In the genomic region with DNA sequence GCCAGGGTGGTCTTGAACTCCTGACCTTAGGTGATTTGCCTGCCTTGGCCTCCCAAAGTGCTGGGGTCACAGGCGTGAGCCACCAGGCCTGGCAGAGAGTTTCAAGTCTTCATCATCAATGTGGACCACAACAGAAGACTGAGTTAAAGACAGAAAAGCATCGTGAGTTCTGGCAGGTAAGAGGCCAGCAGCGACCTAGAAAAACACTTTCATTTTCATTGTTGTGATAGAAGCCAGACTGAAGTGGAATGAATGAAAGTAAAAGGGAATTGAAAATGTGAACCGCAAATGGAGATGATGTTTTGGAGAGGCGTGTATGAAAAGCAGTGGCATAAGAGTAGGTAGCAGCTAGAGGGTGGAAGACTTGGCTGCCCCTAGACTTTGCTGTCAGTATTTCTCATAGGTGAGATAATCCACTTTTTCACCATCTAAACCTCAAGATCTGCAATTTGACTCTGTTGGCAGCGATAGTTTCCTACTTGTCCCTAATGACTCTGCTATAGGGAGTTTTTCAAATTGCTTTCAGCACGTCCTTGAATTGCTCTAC, we compare ENCODE assay signal across 1 cellular context.
TF ChIP-seq lines count a peak whose summit lies in the region.

No MANE protein-coding gene starts in this region.

TF ChIP-seq in HepG2, 621 proteins besides CTCF, POLR2A, EP300 and RAD21 (continued from another document):
- TF ChIP-seq, protein P1, sequence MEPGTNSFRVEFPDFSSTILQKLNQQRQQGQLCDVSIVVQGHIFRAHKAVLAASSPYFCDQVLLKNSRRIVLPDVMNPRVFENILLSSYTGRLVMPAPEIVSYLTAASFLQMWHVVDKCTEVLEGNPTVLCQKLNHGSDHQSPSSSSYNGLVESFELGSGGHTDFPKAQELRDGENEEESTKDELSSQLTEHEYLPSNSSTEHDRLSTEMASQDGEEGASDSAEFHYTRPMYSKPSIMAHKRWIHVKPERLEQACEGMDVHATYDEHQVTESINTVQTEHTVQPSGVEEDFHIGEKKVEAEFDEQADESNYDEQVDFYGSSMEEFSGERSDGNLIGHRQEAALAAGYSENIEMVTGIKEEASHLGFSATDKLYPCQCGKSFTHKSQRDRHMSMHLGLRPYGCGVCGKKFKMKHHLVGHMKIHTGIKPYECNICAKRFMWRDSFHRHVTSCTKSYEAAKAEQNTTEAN (CRISPR knock-in tag; conservative IDR thresholded peaks at IDR 0.05): no peak
- TF ChIP-seq SIN3A (IDR thresholded peaks at IDR 0.05; ENCODE audit: borderline replicate concordance, low read depth, low read length): no peak
- no peak for TF ChIP-seq ZNF296 (CRISPR knock-in tag; conservative IDR thresholded peaks at IDR 0.05)
- TF ChIP-seq ZNF678 (CRISPR knock-in tag; IDR thresholded peaks at IDR 0.05): no peak
- no peak for TF ChIP-seq POGZ (CRISPR knock-in tag; IDR thresholded peaks at IDR 0.05)
- no peak for TF ChIP-seq ZNF558 (CRISPR knock-in tag; IDR thresholded peaks at IDR 0.05; ENCODE audit: borderline replicate concordance)
- no peak for TF ChIP-seq ZNF589 (CRISPR knock-in tag; conservative IDR thresholded peaks at IDR 0.05)
- TF ChIP-seq HOXA5 (CRISPR knock-in tag; IDR thresholded peaks at IDR 0.05): no peak
- TF ChIP-seq POLR2G (IDR thresholded peaks at IDR 0.05; ENCODE audit: low read depth, low read length): no peak
- no peak for TF ChIP-seq RFX1 (IDR thresholded peaks at IDR 0.05)
- TF ChIP-seq, protein P2, sequence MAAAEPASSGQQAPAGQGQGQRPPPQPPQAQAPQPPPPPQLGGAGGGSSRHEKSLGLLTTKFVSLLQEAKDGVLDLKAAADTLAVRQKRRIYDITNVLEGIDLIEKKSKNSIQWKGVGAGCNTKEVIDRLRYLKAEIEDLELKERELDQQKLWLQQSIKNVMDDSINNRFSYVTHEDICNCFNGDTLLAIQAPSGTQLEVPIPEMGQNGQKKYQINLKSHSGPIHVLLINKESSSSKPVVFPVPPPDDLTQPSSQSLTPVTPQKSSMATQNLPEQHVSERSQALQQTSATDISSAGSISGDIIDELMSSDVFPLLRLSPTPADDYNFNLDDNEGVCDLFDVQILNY (CRISPR knock-in tag; conservative IDR thresholded peaks at IDR 0.05): no peak
- no peak for TF ChIP-seq KAT7 (CRISPR knock-in tag; IDR thresholded peaks at IDR 0.05; ENCODE audit: borderline replicate concordance)
- TF ChIP-seq MYC (CRISPR knock-in tag; IDR thresholded peaks at IDR 0.05; ENCODE audit: borderline replicate concordance): no peak
- no peak for TF ChIP-seq ZNF562 (CRISPR knock-in tag; IDR thresholded peaks at IDR 0.05; ENCODE audit: borderline replicate concordance)
- no peak for TF ChIP-seq POLR2AphosphoS2 (IDR thresholded peaks at IDR 0.05; ENCODE audit: low read depth, low read length)
- TF ChIP-seq MBD4 (IDR thresholded peaks at IDR 0.05; ENCODE audit: borderline replicate concordance, low read length): no peak
- no peak for TF ChIP-seq ZNF33A (CRISPR knock-in tag; IDR thresholded peaks at IDR 0.05; ENCODE audit: borderline replicate concordance)
- no peak for TF ChIP-seq ZNF430 (CRISPR knock-in tag; IDR thresholded peaks at IDR 0.05)
